In genomic region chr1:6438047-6438525, GRCh38 we compare ENCODE assay signal across 8 cellular contexts. TPM values are rescaled to one million over a fixed set of nuclear protein-coding genes. Genes with fewer than 3 reads are reported as not detected.
A peak's percentile ranks its signal among the peaks of the same experiment; 100 is the strongest.
DNase-seq lines count a peak whose midpoint lies in the region.

No MANE protein-coding gene starts in this region.

- H4K8ac ChIP-seq in mesenchymal stem cell (ENCODE audit: low read length) = no peak overlapping the region

- no peak overlapping the region for H2BK15ac ChIP-seq in mesenchymal stem cell (ENCODE audit: low read depth, poor library complexity, severe bottlenecking)

- H2AFZ ChIP-seq in mesenchymal stem cell (ENCODE audit: low read depth, low read length) = no peak overlapping the region

- no peaks in the 10 kb centered on the region for H3K36me3 ChIP-seq in H7 (replicated peaks; ENCODE audit: control insufficient read depth, insufficient read depth, low read length)
- no peaks in the 10 kb centered on the region for H3K36me3 ChIP-seq in mesenchymal stem cell (ENCODE audit: control insufficient read depth in 1 of 2, insufficient read depth in 2 of 2, low read depth in 1 of 2, low read length in 2 of 2)

- H3K36me3 Mint-ChIP-seq in activated CD4-positive, alpha-beta T cell treated with anti-CD3 and anti-CD28 coated beads, Interleukin-2, amount 10 ng/mL, durations not matched to agents 7 days and 5 days (ENCODE audit: low read depth) = no peaks in the 10 kb centered on the region

- under 1% methylated on average over 5 of the region's 5 CpGs for WGBS in mesenchymal stem cell

- H3K9ac ChIP-seq in mesenchymal stem cell (ENCODE audit: low read length) = no peak overlapping the region

- no peak overlapping the region for H4K91ac ChIP-seq in mesenchymal stem cell (ENCODE audit: low read length)

- H2BK12ac ChIP-seq in mesenchymal stem cell (ENCODE audit: low read length in 2 of 2) = no peak overlapping the region

- H2BK120ac ChIP-seq in mesenchymal stem cell (ENCODE audit: low read depth, low read length) = no peak overlapping the region

- H3K27ac ChIP-seq in mesenchymal stem cell (ENCODE audit: low read length, poor library complexity, severe bottlenecking) = no peak overlapping the region

- DNase-seq in C1 segment of cervical spinal cord (lab: John Stamatoyannopoulos, UW) = peak in 11 of 14 donors; percentile 5 to 61 (median 23)
- peak; percentile 95 for DNase-seq in H7
- DNase-seq in NCI-H446 treated with DMSO at 0.1 percent for 48 hours (lab: John Stamatoyannopoulos, UW) = peak; percentile 27
- peak; percentile 77 for DNase-seq in activated CD4-positive, alpha-beta T cell treated with anti-CD3 and anti-CD28 coated beads, Interleukin-2, amount 10 ng/mL, durations not matched to agents 7 days and 5 days
- peak; percentile 79 for DNase-seq in dermis blood vessel endothelial cell
- DNase-seq in mesenchymal stem cell = peak; percentile 60
- DNase-seq in stimulated activated CD8-positive, alpha-beta memory T cell treated with anti-CD3 and anti-CD28 coated beads, Interleukin-4, amount 100 ng/mL, for 4 hours (ENCODE audit: low read depth in 2 of 2, low spot score in 1 of 2) = peak; percentile 41 to 52
- DNase-seq in NCI-H774 (lab: John Stamatoyannopoulos, UW) = no peak

- peaks cover 14% of the 10 kb centered on the region for H3K27me3 ChIP-seq in H7 (ENCODE audit: control insufficient read depth, insufficient read depth, low read length)
- H3K27me3 ChIP-seq in mesenchymal stem cell (ENCODE audit: control insufficient read depth in 1 of 2, insufficient read depth in 1 of 2, low read length in 2 of 2) = peaks cover 37 to 54% of the 10 kb centered on the region in 2 experiments

- POLR2A ChIA-PET in activated CD4-positive, alpha-beta T cell treated with anti-CD3 and anti-CD28 coated beads, Interleukin-2, amount 10 ng/mL, durations not matched to agents 7 days and 5 days (lab: Charles Lee) = no interaction called here

- no peak overlapping the region for H3K23ac ChIP-seq in mesenchymal stem cell (ENCODE audit: low read length in 2 of 2)

- H3K9me3 Mint-ChIP-seq in activated CD4-positive, alpha-beta T cell treated with anti-CD3 and anti-CD28 coated beads, Interleukin-2, amount 10 ng/mL, durations not matched to agents 7 days and 5 days = no peaks in the 10 kb centered on the region

- H3K79me1 ChIP-seq in mesenchymal stem cell (replicated peaks; ENCODE audit: low read length, poor library complexity, severe bottlenecking) = no peaks in the 10 kb centered on the region

- no peak overlapping the region for H2BK5ac ChIP-seq in mesenchymal stem cell (ENCODE audit: low read depth, low read length, poor library complexity, severe bottlenecking)

- H3K4ac ChIP-seq in mesenchymal stem cell (ENCODE audit: low read depth in 1 of 2, low read length in 2 of 2) = no peak overlapping the region

- H3K4me1 ChIP-seq in mesenchymal stem cell (ENCODE audit: control insufficient read depth, insufficient read depth, low read depth, low read length) = peaks cover 20% of the 10 kb centered on the region

- H3K4me3 ChIP-seq in H7 (ENCODE audit: insufficient read depth, low read depth, low read length) (no peak overlapping the region), mesenchymal stem cell (ENCODE audit: insufficient read depth in 1 of 2, low read depth in 1 of 2, low read length in 2 of 2) (no peak overlapping the region)

- no peaks in the 10 kb centered on the region for H3K9me3 ChIP-seq in mesenchymal stem cell (ENCODE audit: control insufficient read depth, low read length)

- H3K4me1 Mint-ChIP-seq in activated CD4-positive, alpha-beta T cell treated with anti-CD3 and anti-CD28 coated beads, Interleukin-2, amount 10 ng/mL, durations not matched to agents 7 days and 5 days = peaks cover 7% of the 10 kb centered on the region

- H2AK5ac ChIP-seq in mesenchymal stem cell (ENCODE audit: low read length, severe bottlenecking) = no peak overlapping the region

- no peak overlapping the region for H3K27ac Mint-ChIP-seq in activated CD4-positive, alpha-beta T cell treated with anti-CD3 and anti-CD28 coated beads, Interleukin-2, amount 10 ng/mL, durations not matched to agents 7 days and 5 days

- H3K4me3 Mint-ChIP-seq in activated CD4-positive, alpha-beta T cell treated with anti-CD3 and anti-CD28 coated beads, Interleukin-2, amount 10 ng/mL, durations not matched to agents 7 days and 5 days = no peak overlapping the region

- no peak overlapping the region for H3K14ac ChIP-seq in mesenchymal stem cell (ENCODE audit: low read length in 2 of 2)

- H3K18ac ChIP-seq in mesenchymal stem cell (ENCODE audit: low read depth in 1 of 2, low read length in 2 of 2) = no peak overlapping the region

- peaks cover 32% of the 10 kb centered on the region for H3K27me3 Mint-ChIP-seq in activated CD4-positive, alpha-beta T cell treated with anti-CD3 and anti-CD28 coated beads, Interleukin-2, amount 10 ng/mL, durations not matched to agents 7 days and 5 days

- CTCF ChIA-PET in activated CD4-positive, alpha-beta T cell treated with anti-CD3 and anti-CD28 coated beads, Interleukin-2, amount 10 ng/mL, durations not matched to agents 7 days and 5 days (lab: Charles Lee) = interaction anchor here (0.6 to 4.6 kb wide), 20 partner anchors 8 to 263 kb away, joined by 3 to 17 read pairs (median 5); partner anchors contain the start of genes DNAJC11, HES2 and TNFRSF25

- H3K4me2 ChIP-seq in mesenchymal stem cell (ENCODE audit: low read length, poor library complexity, severe bottlenecking) = no peak overlapping the region

RNA-seq across cellular contexts. Expression of gene ESPN, which starts 13.5 kb away (rescaled TPM):
- total RNA-seq in H7 (2014; rRNA removed; shearing (Covaris generic)) = 8.7 and 9.3 TPM in 2 replicates
- under 1 TPM; 0.56 to 0.77 TPM for total RNA-seq in activated CD4-positive, alpha-beta T cell treated with anti-CD3 and anti-CD28 coated beads, Interleukin-2, amount 10 ng/mL, durations not matched to agents 7 days and 5 days
- total RNA-seq in dermis blood vessel endothelial cell = 0.60 and 0.68 TPM in 2 replicates
- polyA plus RNA-seq in mesenchymal stem cell (2013, experiment 1 of 2) = 0.06 TPM
- not detected for polyA plus RNA-seq in mesenchymal stem cell (2013, experiment 2 of 2)

RNA-seq across cellular contexts. Expression of gene HES2, which starts 18.4 kb away (rescaled TPM):
- 0.04 and 0.62 TPM in 2 replicates for total RNA-seq in H7 (2014; rRNA removed; shearing (Covaris generic))
- total RNA-seq in activated CD4-positive, alpha-beta T cell treated with anti-CD3 and anti-CD28 coated beads, Interleukin-2, amount 10 ng/mL, durations not matched to agents 7 days and 5 days = under 1 TPM; 0.21 to 0.30 TPM
- 9.9 and 14.1 TPM in 2 replicates for total RNA-seq in dermis blood vessel endothelial cell
- polyA plus RNA-seq in mesenchymal stem cell (2013, experiment 1 of 2) = 0.07 TPM
- polyA plus RNA-seq in mesenchymal stem cell (2013, experiment 2 of 2) = 0.05 TPM

RNA-seq across cellular contexts. Expression of gene TNFRSF25, which starts 27.9 kb away (rescaled TPM):
- total RNA-seq in H7 (2014; rRNA removed; shearing (Covaris generic)) = 5.4 and 15.7 TPM in 2 replicates
- total RNA-seq in activated CD4-positive, alpha-beta T cell treated with anti-CD3 and anti-CD28 coated beads, Interleukin-2, amount 10 ng/mL, durations not matched to agents 7 days and 5 days = 10 to 100 TPM; 88.5 to 92.8 TPM
- total RNA-seq in dermis blood vessel endothelial cell = 8.0 and 17.4 TPM in 2 replicates
- polyA plus RNA-seq in mesenchymal stem cell (2013, experiment 1 of 2) = 2.9 TPM
- 2.4 TPM for polyA plus RNA-seq in mesenchymal stem cell (2013, experiment 2 of 2)

RNA-seq across cellular contexts. Expression of gene ACOT7, which starts 44.5 kb away (rescaled TPM):
- 68.9 and 76.3 TPM in 2 replicates for total RNA-seq in H7 (2014; rRNA removed; shearing (Covaris generic))
- total RNA-seq in activated CD4-positive, alpha-beta T cell treated with anti-CD3 and anti-CD28 coated beads, Interleukin-2, amount 10 ng/mL, durations not matched to agents 7 days and 5 days = 100 to 1,000 TPM; 101 TPM
- 17.5 and 33.7 TPM in 2 replicates for total RNA-seq in dermis blood vessel endothelial cell
- polyA plus RNA-seq in mesenchymal stem cell (2013, experiment 1 of 2) = 67.2 TPM
- 69.0 TPM for polyA plus RNA-seq in mesenchymal stem cell (2013, experiment 2 of 2)

RNA-seq across cellular contexts. Expression of gene PLEKHG5, which starts 53.4 kb away (rescaled TPM):
- total RNA-seq in H7 (2014; rRNA removed; shearing (Covaris generic)) = 17.2 and 27.4 TPM in 2 replicates
- 1 to 10 TPM; 1.3 to 1.8 TPM for total RNA-seq in activated CD4-positive, alpha-beta T cell treated with anti-CD3 and anti-CD28 coated beads, Interleukin-2, amount 10 ng/mL, durations not matched to agents 7 days and 5 days
- total RNA-seq in dermis blood vessel endothelial cell = 36.9 and 50.9 TPM in 2 replicates
- polyA plus RNA-seq in mesenchymal stem cell (2013, experiment 1 of 2) = 6.5 TPM
- polyA plus RNA-seq in mesenchymal stem cell (2013, experiment 2 of 2) = 6.7 TPM
